29 cellular contexts compared by ENCODE assay signal in the genomic region with DNA sequence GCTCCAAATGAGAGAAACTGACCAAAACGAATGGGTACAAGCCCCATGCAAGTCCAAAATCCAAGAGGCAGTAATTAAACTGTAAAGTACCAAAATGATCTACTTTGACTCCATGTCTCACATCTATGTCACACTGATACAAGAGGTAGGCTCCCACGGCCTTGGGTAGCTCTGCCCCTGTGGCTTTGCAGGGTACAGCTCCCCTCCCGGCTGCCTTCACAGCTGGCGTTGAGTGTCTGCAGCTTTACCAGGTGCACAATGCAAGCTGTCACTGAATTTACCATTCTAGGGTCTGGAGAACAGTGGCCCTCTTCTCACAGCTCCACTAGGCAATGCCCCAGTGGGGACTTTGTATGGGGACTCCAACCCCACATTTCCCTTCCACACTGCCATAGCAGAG.
"Had no signal": no experiment of that assay in that cellular context is flagged by ENCODE, and none has a peak within 500 bp of the region (broad histone marks: within the 10 kb centered on the region; RNA-seq: fewer than 3 reads in every experiment).

No MANE protein-coding gene starts in this region.

- H2AFZ ChIP-seq: neural progenitor cell, parathyroid adenoma had no signal

- H3K4me3 Mint-ChIP-seq: naive thymus-derived CD8-positive, alpha-beta T cell; nephron; neural progenitor cell; stimulated activated memory B cell treated with anti-CD40 and anti-IgM and Interleukin-4, amounts not matched to agents 10 μg/mL and 1 μg/mL and 100 μg/mL, for 72 hours had no signal

- H3K27ac Mint-ChIP-seq: naive thymus-derived CD8-positive, alpha-beta T cell; nephron; neural progenitor cell; stimulated activated memory B cell treated with anti-CD40 and anti-IgM and Interleukin-4, amounts not matched to agents 10 μg/mL and 1 μg/mL and 100 μg/mL, for 72 hours had no signal

- FAIRE-seq: keratinocyte had no signal

- H3K9me3 Mint-ChIP-seq: nephron, neural progenitor cell had no signal

- H3K9ac ChIP-seq: neural progenitor cell, parathyroid adenoma had no signal

- H3K27me3 Mint-ChIP-seq: naive thymus-derived CD8-positive, alpha-beta T cell; stimulated activated memory B cell treated with anti-CD40 and anti-IgM and Interleukin-4, amounts not matched to agents 10 μg/mL and 1 μg/mL and 100 μg/mL, for 72 hours had no signal

- H3K27ac ChIP-seq: left lung, lower lobe of right lung, neural progenitor cell, neutrophil, parathyroid adenoma, psoas muscle, right atrium auricular region, right lobe of liver, stomach, thyroid gland, transverse colon, upper lobe of left lung, vagina had no signal

- H3K4me1 ChIP-seq: left lung, lower lobe of right lung, neural progenitor cell, parathyroid adenoma, right lobe of liver, transverse colon, upper lobe of left lung had no signal

- H3K4me2 ChIP-seq: neural progenitor cell, smooth muscle cell had no signal

- H3K4me1 Mint-ChIP-seq: naive thymus-derived CD8-positive, alpha-beta T cell; neural progenitor cell had no signal

- H3K4me3 ChIP-seq: left lung, lower lobe of right lung, neural progenitor cell, psoas muscle, right atrium auricular region, right lobe of liver, smooth muscle cell, stomach, testis, thyroid gland, transverse colon, upper lobe of left lung, vagina had no signal

- H3K27me3 ChIP-seq: left lung, neural progenitor cell, neutrophil, right atrium auricular region, right lobe of liver, stomach, testis, thyroid gland, transverse colon, upper lobe of left lung, vagina had no signal

- H3K36me3 ChIP-seq: left lung, lower lobe of right lung, neural progenitor cell, neutrophil, right atrium auricular region, right lobe of liver, stomach, thyroid gland, transverse colon, upper lobe of left lung, vagina had no signal

- ATAC-seq: left colon; left lung; lower lobe of right lung; naive thymus-derived CD8-positive, alpha-beta T cell; psoas muscle; stimulated activated memory B cell treated with anti-CD40 and anti-IgM and Interleukin-4, amounts not matched to agents 10 μg/mL and 1 μg/mL and 100 μg/mL, for 72 hours; stimulated activated naive CD8-positive, alpha-beta T cell treated with anti-CD3 and anti-CD28 coated beads, Interleukin-15, Interleukin-2, amounts not matched to agents 100 U/mL and 50 U/mL, for 24 hours had no signal

- H3K79me2 ChIP-seq: parathyroid adenoma had no signal

- H3K9me3 ChIP-seq: left lung, lower lobe of right lung, neutrophil, psoas muscle, right atrium auricular region, right lobe of liver, stomach, testis, thyroid gland, transverse colon, upper lobe of left lung, vagina had no signal

- DNase-seq: hippocampal formation; left colon; lower lobe of right lung; mammary epithelial cell; mesenchymal stem cell; naive thymus-derived CD8-positive, alpha-beta T cell; occipital lobe; psoas muscle; right lobe of liver; stimulated activated CD4-positive, alpha-beta T cell treated with anti-CD3 and anti-CD28 coated beads, Interleukin-1b, Interleukin-23, amount 100 ng/mL, for 48 hours; stimulated activated CD4-positive, alpha-beta T cell treated with anti-CD3 and anti-CD28 coated beads, Interleukin-2, amount 100 ng/mL, for 48 hours; stimulated activated CD4-positive, alpha-beta T cell treated with anti-CD3 and anti-CD28 coated beads, Interleukin-4, amount 100 ng/mL, for 4 hours; stimulated activated CD8-positive, alpha-beta memory T cell treated with anti-CD3 and anti-CD28 coated beads, Interleukin-4, amount 100 ng/mL, for 48 hours; stimulated activated naive CD8-positive, alpha-beta T cell treated with anti-CD3 and anti-CD28 coated beads, Interleukin-15, Interleukin-2, amounts not matched to agents 100 U/mL and 50 U/mL, for 24 hours; stomach; testis; thyroid gland; transverse colon had no signal
